1 cellular context compared by ENCODE assay signal in the genomic region with DNA sequence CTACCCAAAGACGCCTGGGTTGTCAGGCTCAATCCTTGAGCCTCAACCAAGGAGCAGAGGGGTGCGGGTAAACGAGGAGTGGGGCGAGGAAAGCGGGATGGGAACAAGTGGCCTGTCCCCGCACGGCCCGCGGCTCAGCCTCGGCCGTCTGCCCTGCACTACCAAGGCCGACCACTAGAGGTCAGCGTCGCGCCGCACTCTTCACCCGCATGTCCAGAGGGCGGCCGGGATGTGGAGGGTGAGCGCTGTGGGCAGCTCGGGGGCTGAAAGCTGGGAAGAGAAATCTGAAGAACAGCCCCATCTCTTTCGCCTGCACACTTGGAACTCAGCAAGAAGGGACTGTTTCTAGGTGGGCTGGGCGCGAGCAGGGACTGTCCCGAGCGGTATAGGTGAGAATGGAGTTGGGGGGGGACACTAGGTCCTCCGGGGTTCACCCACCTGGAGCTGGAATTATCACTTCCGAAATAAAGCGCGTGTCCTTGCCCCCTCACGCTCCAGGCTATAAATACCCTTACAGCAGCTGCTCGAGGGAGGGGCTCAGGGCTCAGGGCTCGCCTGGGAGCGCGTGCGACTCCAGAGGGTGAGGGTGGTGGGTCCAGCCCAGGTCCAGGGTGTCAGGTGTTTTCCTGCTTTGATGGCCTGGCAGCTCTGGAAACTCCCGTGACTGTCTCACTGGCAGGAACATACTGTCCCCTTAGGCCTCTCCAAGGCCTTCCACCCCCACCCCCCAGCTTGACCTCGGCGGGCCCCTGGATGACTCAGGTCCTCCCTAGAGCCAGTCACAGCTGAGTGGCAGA.
TF ChIP-seq lines count a peak whose summit lies in the region.

No MANE protein-coding gene starts in this region.

TF ChIP-seq in HepG2, 621 proteins besides CTCF, POLR2A, EP300 and RAD21 (continued from another document and continues in another):
- TF ChIP-seq, protein P1, sequence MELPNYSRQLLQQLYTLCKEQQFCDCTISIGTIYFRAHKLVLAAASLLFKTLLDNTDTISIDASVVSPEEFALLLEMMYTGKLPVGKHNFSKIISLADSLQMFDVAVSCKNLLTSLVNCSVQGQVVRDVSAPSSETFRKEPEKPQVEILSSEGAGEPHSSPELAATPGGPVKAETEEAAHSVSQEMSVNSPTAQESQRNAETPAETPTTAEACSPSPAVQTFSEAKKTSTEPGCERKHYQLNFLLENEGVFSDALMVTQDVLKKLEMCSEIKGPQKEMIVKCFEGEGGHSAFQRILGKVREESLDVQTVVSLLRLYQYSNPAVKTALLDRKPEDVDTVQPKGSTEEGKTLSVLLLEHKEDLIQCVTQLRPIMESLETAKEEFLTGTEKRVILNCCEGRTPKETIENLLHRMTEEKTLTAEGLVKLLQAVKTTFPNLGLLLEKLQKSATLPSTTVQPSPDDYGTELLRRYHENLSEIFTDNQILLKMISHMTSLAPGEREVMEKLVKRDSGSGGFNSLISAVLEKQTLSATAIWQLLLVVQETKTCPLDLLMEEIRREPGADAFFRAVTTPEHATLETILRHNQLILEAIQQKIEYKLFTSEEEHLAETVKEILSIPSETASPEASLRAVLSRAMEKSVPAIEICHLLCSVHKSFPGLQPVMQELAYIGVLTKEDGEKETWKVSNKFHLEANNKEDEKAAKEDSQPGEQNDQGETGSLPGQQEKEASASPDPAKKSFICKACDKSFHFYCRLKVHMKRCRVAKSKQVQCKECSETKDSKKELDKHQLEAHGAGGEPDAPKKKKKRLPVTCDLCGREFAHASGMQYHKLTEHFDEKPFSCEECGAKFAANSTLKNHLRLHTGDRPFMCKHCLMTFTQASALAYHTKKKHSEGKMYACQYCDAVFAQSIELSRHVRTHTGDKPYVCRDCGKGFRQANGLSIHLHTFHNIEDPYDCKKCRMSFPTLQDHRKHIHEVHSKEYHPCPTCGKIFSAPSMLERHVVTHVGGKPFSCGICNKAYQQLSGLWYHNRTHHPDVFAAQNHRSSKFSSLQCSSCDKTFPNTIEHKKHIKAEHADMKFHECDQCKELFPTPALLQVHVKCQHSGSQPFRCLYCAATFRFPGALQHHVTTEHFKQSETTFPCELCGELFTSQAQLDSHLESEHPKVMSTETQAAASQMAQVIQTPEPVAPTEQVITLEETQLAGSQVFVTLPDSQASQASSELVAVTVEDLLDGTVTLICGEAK (IDR thresholded peaks at IDR 0.05): no peak
- TF ChIP-seq, protein P1 (CRISPR knock-in tag; IDR thresholded peaks at IDR 0.05): no peak; the same call in 1 of the 2 replicates
- TF ChIP-seq ZNF138 (CRISPR knock-in tag; IDR thresholded peaks at IDR 0.05; ENCODE audit: low read depth) (0 out of 2 replicates have a peak, but pooled peaks have one; percentile 61), NKX3-1 (CRISPR knock-in tag; IDR thresholded peaks at IDR 0.05) (no peak), ZNF777 (CRISPR knock-in tag; IDR thresholded peaks at IDR 0.05) (peak; percentile 42; the same call in 1 of the 2 replicates), GATA4 (IDR thresholded peaks at IDR 0.05; ENCODE audit: borderline replicate concordance, low read depth) (no peak), ZNF816 (CRISPR knock-in tag; IDR thresholded peaks at IDR 0.05; ENCODE audit: borderline replicate concordance) (0 out of 2 replicates have a peak, but pooled peaks have one; percentile 48), PCBP1 (IDR thresholded peaks at IDR 0.05; ENCODE audit: borderline replicate concordance, low read depth, low read length) (no peak), CAMTA2 (CRISPR knock-in tag; IDR thresholded peaks at IDR 0.05; ENCODE audit: borderline replicate concordance) (no peak), CREB1 (IDR thresholded peaks at IDR 0.05) (no peak), CREB1 (CRISPR knock-in tag; IDR thresholded peaks at IDR 0.05) (no peak), POLR2G (IDR thresholded peaks at IDR 0.05; ENCODE audit: low read depth, low read length) (0 out of 2 replicates have a peak, but pooled peaks have one; percentile 8), ZNF670 (CRISPR knock-in tag; IDR thresholded peaks at IDR 0.05; ENCODE audit: borderline replicate concordance) (peak; percentile 60; the same call in 1 of the 2 replicates), JARID2 (CRISPR knock-in tag; IDR thresholded peaks at IDR 0.05; ENCODE audit: insufficient replicate concordance) (no peak), ZNF274 (CRISPR knock-in tag; IDR thresholded peaks at IDR 0.05) (no peak), HOMEZ (CRISPR knock-in tag; IDR thresholded peaks at IDR 0.05; ENCODE audit: low read depth) (no peak), JUN (CRISPR knock-in tag; IDR thresholded peaks at IDR 0.05) (no peak), NFKB2 (CRISPR knock-in tag; IDR thresholded peaks at IDR 0.05; ENCODE audit: borderline replicate concordance) (no peak), ZNF646 (CRISPR knock-in tag; IDR thresholded peaks at IDR 0.05) (no peak), ZNF343 (CRISPR knock-in tag; IDR thresholded peaks at IDR 0.05) (no peak), ZNF572 (CRISPR knock-in tag; IDR thresholded peaks at IDR 0.05) (no peak), ZNF282 (IDR thresholded peaks at IDR 0.05; ENCODE audit: partially characterized antibody) (no peak), PAF1 (CRISPR knock-in tag; IDR thresholded peaks at IDR 0.05) (no peak), ZNF12 (CRISPR knock-in tag; IDR thresholded peaks at IDR 0.05) (0 out of 2 replicates have a peak, but pooled peaks have one; percentile 11), SMARCC2 (IDR thresholded peaks at IDR 0.05) (no peak), ZFP82 (CRISPR knock-in tag; IDR thresholded peaks at IDR 0.05; ENCODE audit: borderline replicate concordance) (peak; percentile 53; the same call in 1 of the 2 replicates), YY1 (IDR thresholded peaks at IDR 0.05; ENCODE audit: insufficient read depth, insufficient replicate concordance, low read depth, low read length) (peak; percentile 38), MYNN (CRISPR knock-in tag; IDR thresholded peaks at IDR 0.05; ENCODE audit: low read depth) (no peak)
- TF ChIP-seq, protein P2, sequence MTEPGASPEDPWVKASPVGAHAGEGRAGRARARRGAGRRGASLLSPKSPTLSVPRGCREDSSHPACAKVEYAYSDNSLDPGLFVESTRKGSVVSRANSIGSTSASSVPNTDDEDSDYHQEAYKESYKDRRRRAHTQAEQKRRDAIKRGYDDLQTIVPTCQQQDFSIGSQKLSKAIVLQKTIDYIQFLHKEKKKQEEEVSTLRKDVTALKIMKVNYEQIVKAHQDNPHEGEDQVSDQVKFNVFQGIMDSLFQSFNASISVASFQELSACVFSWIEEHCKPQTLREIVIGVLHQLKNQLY (CRISPR knock-in tag; IDR thresholded peaks at IDR 0.05): no peak
- TF ChIP-seq, protein P3, sequence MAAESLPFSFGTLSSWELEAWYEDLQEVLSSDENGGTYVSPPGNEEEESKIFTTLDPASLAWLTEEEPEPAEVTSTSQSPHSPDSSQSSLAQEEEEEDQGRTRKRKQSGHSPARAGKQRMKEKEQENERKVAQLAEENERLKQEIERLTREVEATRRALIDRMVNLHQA (CRISPR knock-in tag; IDR thresholded peaks at IDR 0.05): no peak
- TF ChIP-seq, protein P4, sequence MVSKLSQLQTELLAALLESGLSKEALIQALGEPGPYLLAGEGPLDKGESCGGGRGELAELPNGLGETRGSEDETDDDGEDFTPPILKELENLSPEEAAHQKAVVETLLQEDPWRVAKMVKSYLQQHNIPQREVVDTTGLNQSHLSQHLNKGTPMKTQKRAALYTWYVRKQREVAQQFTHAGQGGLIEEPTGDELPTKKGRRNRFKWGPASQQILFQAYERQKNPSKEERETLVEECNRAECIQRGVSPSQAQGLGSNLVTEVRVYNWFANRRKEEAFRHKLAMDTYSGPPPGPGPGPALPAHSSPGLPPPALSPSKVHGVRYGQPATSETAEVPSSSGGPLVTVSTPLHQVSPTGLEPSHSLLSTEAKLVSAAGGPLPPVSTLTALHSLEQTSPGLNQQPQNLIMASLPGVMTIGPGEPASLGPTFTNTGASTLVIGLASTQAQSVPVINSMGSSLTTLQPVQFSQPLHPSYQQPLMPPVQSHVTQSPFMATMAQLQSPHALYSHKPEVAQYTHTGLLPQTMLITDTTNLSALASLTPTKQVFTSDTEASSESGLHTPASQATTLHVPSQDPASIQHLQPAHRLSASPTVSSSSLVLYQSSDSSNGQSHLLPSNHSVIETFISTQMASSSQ (IDR thresholded peaks at IDR 0.05; ENCODE audit: low read depth): no peak
- TF ChIP-seq, protein P4 (CRISPR knock-in tag; IDR thresholded peaks at IDR 0.05; ENCODE audit: borderline replicate concordance): no peak
